In the genomic region with DNA sequence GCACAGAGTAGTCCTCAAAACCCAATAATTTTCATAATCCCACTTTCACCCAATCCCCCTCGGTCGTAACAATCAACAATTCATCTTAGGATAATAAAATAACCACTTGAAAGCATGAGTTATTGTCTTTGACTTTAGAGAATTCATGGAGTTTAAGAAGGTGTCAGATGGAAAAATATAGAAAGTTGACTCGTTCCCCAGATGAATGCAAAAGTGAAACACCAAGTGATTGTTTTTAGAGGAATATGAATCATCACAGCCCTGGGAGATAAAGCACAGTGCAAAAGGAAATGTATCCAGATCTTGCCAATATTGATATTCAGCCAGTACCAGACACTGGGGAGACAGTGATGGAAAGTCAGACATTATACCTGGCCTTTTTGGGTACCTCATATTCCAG, we compare ENCODE assay signal across 18 cellular contexts.
DNase-seq lines count a peak whose midpoint lies in the region; ATAC-seq and TF ChIP-seq lines count a peak whose summit lies in the region.
"Had no signal": no experiment of that assay in that cellular context is flagged by ENCODE, and none has a peak within 500 bp of the region (broad histone marks: within the 10 kb centered on the region; RNA-seq: fewer than 3 reads in every experiment).

No MANE protein-coding gene starts in this region.

- 42% methylated on average over 3 of the region's 3 CpGs for WGBS in mammary epithelial cell (ENCODE audit: low coverage, missing lambda C conversion rate)
- 44 to 53% methylated on average over 3 of the region's 3 CpGs for WGBS in aorta, 2 donors

- TF ChIP-seq CTCF in mammary epithelial cell (conservative IDR thresholded peaks at IDR 0.05 in 1 of 2, IDR thresholded peaks at IDR 0.05 in 1 of 2; ENCODE audit: extremely low read depth in 1 of 2, insufficient read depth in 1 of 2, low read depth in 1 of 2, low read length in 2 of 2) = no peak
- no peak for TF ChIP-seq CTCF in GM13977 (IDR thresholded peaks at IDR 0.05; ENCODE audit: extremely low read depth, insufficient read depth, missing control alignments)

- in situ Hi-C loops in mammary epithelial cell (cut with MboI; ENCODE audit: low sequenced_read_pairs in 2 of 2) = no loop called here
- in situ Hi-C loops in GM13977 (cut with MboI; ENCODE audit: low pct_unique_long_range_greater_than_20kb, low sequenced_read_pairs, unreplicated experiment) = no loop called here

- H3K27ac ChIP-seq in mammary epithelial cell (ENCODE audit: insufficient read depth, low read depth, low read length) (no peak overlapping the region), aorta (ENCODE audit: low read depth in 1 of 2, low read length in 2 of 2) (no peak overlapping the region)
- H3K27ac ChIP-seq: ascending aorta, esophagus muscularis mucosa, hepatocyte, pancreas had no signal

- intact Hi-C loops in mammary epithelial cell (cut with micrococcal nuclease) = no loop called here
- intact Hi-C loops in aorta (cut with DNase I) = no loop called here

- H3K4me3 ChIP-seq in mammary epithelial cell (replicated peaks in 1 of 3; ENCODE audit: insufficient read depth in 1 of 3, low read depth in 2 of 3, low read length in 3 of 3) (no peak overlapping the region), aorta (ENCODE audit: low read length in 2 of 2) (no peak overlapping the region)
- H3K4me3 ChIP-seq: ascending aorta, esophagus muscularis mucosa, hepatocyte, pancreas had no signal

- peak overlapping the region; percentile 48 for H3K4me2 ChIP-seq in mammary epithelial cell (ENCODE audit: insufficient read depth, low read depth, low read length)
- H3K4me2 ChIP-seq: hepatocyte had no signal

- H3K79me2 ChIP-seq in mammary epithelial cell (ENCODE audit: insufficient read depth, low read length) = no peaks in the 10 kb centered on the region
- H3K79me2 ChIP-seq: hepatocyte had no signal

- no peak overlapping the region for H3K9ac ChIP-seq in mammary epithelial cell (ENCODE audit: insufficient read depth, low read length)

- no peak for ATAC-seq in aorta (ENCODE audit: low FRiP score)
- no peak for ATAC-seq in GM21576 (IDR thresholded peaks at IDR 0.05; ENCODE audit: unreplicated experiment)
- no peak for ATAC-seq in HG03097 (IDR thresholded peaks at IDR 0.05; ENCODE audit: low FRiP score, unreplicated experiment)
- ATAC-seq: left colon had no signal

- BruUV-seq in mammary epithelial cell (replicated peaks; lab: Mats Ljungman, UMichigan) = no TSS peak

- CTCF ChIA-PET in mammary epithelial cell (lab: Charles Lee; ENCODE audit: low non-redundant PET) = no interaction called here

- no peaks in the 10 kb centered on the region for H4K20me1 ChIP-seq in mammary epithelial cell (ENCODE audit: insufficient read depth, low read length)

- H3K4me1 ChIP-seq in mammary epithelial cell (ENCODE audit: insufficient read depth, low read length) (peaks cover 31% of the 10 kb centered on the region), aorta (ENCODE audit: control insufficient read depth in 1 of 2, insufficient read depth in 2 of 2, low read length in 2 of 2) (no peaks in the 10 kb centered on the region)
- H3K4me1 ChIP-seq: ascending aorta, pancreas had no signal

- H3K36me3 ChIP-seq in mammary epithelial cell (ENCODE audit: insufficient read depth, low read length) (no peaks in the 10 kb centered on the region), aorta (ENCODE audit: control insufficient read depth in 1 of 2, insufficient read depth in 2 of 2, low read length in 1 of 2) (no peaks in the 10 kb centered on the region)
- H3K36me3 ChIP-seq: ascending aorta, esophagus muscularis mucosa, pancreas had no signal

- no peaks in the 10 kb centered on the region for H3K9me3 ChIP-seq in mammary epithelial cell (replicated peaks; ENCODE audit: insufficient read depth, low read length)
- peaks cover 2% of the 10 kb centered on the region for H3K9me3 ChIP-seq in aorta (ENCODE audit: control insufficient read depth, low read length)
- H3K9me3 ChIP-seq: ascending aorta, esophagus muscularis mucosa, pancreas had no signal

- dilution Hi-C loops in mammary epithelial cell (cut with HindIII; ENCODE audit: low sequenced_read_pairs) = no loop called here

- peak; percentile 32 for DNase-seq in HT1080 (ENCODE audit: low read depth)
- peak; percentile 46 for DNase-seq in mammary epithelial cell
- peak; percentile 57 for DNase-seq in kidney tubule cell (ENCODE audit: low spot score)
- no peak for DNase-seq in GM13977 (ENCODE audit: low spot score)
- DNase-seq in aorta = no peak
- DNase-seq: activated CD8-positive, alpha-beta memory T cell treated with anti-CD3 and anti-CD28 coated beads, Interleukin-2, amount 50 U/mL, for 4 hours; DMS53; left colon; NCI-H1694; Right ventricle myocardium superior; stimulated activated CD4-positive, alpha-beta T cell treated with anti-CD3 and anti-CD28 coated beads, Interleukin-4, amount 100 ng/mL, for 4 hours; T-helper 2 cell had no signal

- H2AFZ ChIP-seq in mammary epithelial cell (ENCODE audit: low read depth, low read length) = no peak overlapping the region
- H2AFZ ChIP-seq: hepatocyte had no signal

- H3K27me3 ChIP-seq in mammary epithelial cell (ENCODE audit: insufficient read depth, low read length) (no peaks in the 10 kb centered on the region), aorta (ENCODE audit: control insufficient read depth in 1 of 2, insufficient read depth in 2 of 2, low read length in 1 of 2) (no peaks in the 10 kb centered on the region)
- H3K27me3 ChIP-seq: ascending aorta, esophagus muscularis mucosa, hepatocyte, pancreas had no signal

Comparison
In these comparisons a context has a peak if more than half of its experiments do, and no peak if none do; other contexts are left out.
1. DNase-seq: peak in HT1080 (single experiment), mammary epithelial cell (single experiment) and kidney tubule cell (single experiment); none in GM13977 (single experiment) and aorta (0 of 2).